22 cellular contexts compared by ENCODE assay signal in genomic region chr4:143085644-143086043, GRCh38.
DNase-seq lines count a peak whose midpoint lies in the region; ATAC-seq lines count a peak whose summit lies in the region.
"Had no signal": no experiment of that assay in that cellular context is flagged by ENCODE, and none has a peak within 500 bp of the region (broad histone marks: within the 10 kb centered on the region; RNA-seq: fewer than 3 reads in every experiment).

No MANE protein-coding gene starts in this region.

- DNase-seq in DMS53 treated with DMSO at 0.1 percent for 48 hours (lab: John Stamatoyannopoulos, UW; ENCODE audit: unreplicated experiment) (peak; percentile 23), kidney tubule cell (ENCODE audit: low spot score) (peak; percentile 58), 8988T (no peak), MV-4-11 (lab: John Stamatoyannopoulos, UW) (no peak)
- DNase-seq in activated CD4-positive, alpha-beta T cell treated with anti-CD3 and anti-CD28 coated beads, Interleukin-2, amount 50 U/mL, for 1 hour: no peak
- DNase-seq: AML-193, DMS 273 treated with DMSO at 0.1 percent for 48 hours, H9, HFFc6, MM.1S, NCI-H1092, NCI-H1436, NCI-H1930, NCI-H2227 treated with DMSO at 0.1 percent for 48 hours, NCI-H510A treated with DMSO at 0.1 percent for 48 hours, NCI-H748 treated with DMSO at 0.1 percent for 48 hours, SIG-M5, SK-N-SH had no signal

- H3K36me3 ChIP-seq in mucosa of rectum (ENCODE audit: control insufficient read depth in 2 of 2, insufficient read depth in 2 of 2, low read length in 2 of 2): no peaks in the 10 kb centered on the region

- peak overlapping the region; percentile 30 to 45 for H3K27ac ChIP-seq in mucosa of rectum (ENCODE audit: low read depth in 2 of 2, low read length in 2 of 2)
- H3K27ac ChIP-seq: GM23248 had no signal

- peak overlapping the region in 1 of 2 donors; percentile 8 for H3K4me3 ChIP-seq in mucosa of rectum (ENCODE audit: low read length in 2 of 2)
- H3K4me3 ChIP-seq: GM23248 had no signal

- no peak overlapping the region for H3K9ac ChIP-seq in mucosa of rectum (ENCODE audit: low read depth in 1 of 2, low read length in 2 of 2)
- H3K9ac ChIP-seq: SK-N-SH had no signal

- peaks cover 6 to 18% of the 10 kb centered on the region in 2 donors for H3K4me1 ChIP-seq in mucosa of rectum (ENCODE audit: control insufficient read depth in 2 of 2, insufficient read depth in 2 of 2, low read length in 2 of 2)

- H3K27me3 ChIP-seq in mucosa of rectum (ENCODE audit: control insufficient read depth in 2 of 2, insufficient read depth in 2 of 2, low read length in 2 of 2): no peaks in the 10 kb centered on the region

- no peak for ATAC-seq in HG02588 (IDR thresholded peaks at IDR 0.05; ENCODE audit: unreplicated experiment)
- ATAC-seq: Panc1 had no signal

- no peaks in the 10 kb centered on the region for H3K9me3 ChIP-seq in mucosa of rectum (ENCODE audit: control insufficient read depth in 2 of 2, low read length in 2 of 2)
- H3K9me3 ChIP-seq: SK-N-SH had no signal

Comparison
In these comparisons a context has a peak if more than half of its experiments do, and no peak if none do; other contexts are left out.
1. DNase-seq: peak in DMS53 treated with DMSO at 0.1 percent for 48 hours (single experiment) and kidney tubule cell (single experiment); none in 8988T (single experiment), MV-4-11 (single experiment) and activated CD4-positive, alpha-beta T cell treated with anti-CD3 and anti-CD28 coated beads, Interleukin-2, amount 50 U/mL, for 1 hour (single experiment).